Comparison of ENCODE assay signal across 8 cellular contexts in the genomic region with DNA sequence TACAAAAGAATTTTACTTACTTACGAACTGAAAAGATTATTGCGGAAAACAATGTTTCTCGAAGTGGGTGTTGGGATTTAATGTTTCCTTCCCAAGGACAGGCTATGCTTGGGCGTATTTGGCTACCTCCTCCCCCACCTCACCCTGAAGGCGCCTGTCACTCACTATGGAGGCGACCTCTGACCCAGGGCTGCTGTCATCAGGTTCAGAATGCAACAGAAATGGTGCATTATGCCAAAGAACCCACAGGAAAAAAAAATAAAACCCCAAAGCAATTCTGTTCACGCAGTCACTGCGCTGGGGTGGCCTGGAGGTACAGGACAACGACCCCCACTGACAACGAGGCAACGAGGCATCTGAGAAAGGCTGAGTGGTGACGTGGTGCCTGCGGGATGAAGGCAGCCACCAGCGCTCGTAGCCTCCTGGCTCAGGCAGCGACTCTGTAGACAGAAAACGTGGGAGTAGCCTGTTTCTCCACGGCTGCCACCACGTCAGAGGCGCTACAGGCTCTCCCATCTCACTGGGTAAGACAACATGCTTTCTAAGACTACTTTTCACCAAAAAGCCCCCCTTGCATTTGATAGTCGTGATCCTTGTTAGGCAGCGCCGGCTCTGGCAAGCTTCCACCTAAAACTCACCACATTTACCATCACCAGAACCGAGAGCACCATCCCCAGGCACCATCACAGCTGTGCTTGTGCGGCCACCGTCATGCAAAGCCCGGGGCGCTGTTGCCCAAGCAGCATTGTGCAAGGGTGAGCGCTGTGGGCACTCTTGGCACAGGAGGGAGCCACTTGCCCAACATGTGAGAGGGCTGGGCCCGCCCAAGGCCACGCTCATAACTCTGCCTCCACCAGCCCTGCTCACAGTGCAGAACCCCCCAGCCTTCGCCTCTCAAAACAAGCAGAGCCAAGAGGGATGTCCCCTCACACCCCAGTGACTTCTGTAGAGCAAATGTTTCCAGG. TPM values are rescaled to one million over a fixed set of nuclear protein-coding genes. Genes with fewer than 3 reads are reported as not detected.
DNase-seq lines count a peak whose midpoint lies in the region; ATAC-seq, FAIRE-seq and TF ChIP-seq lines count a peak whose summit lies in the region.

No MANE protein-coding gene starts in this region.

- H3K4me1 Mint-ChIP-seq in activated naive CD8-positive, alpha-beta T cell treated with anti-CD3 and anti-CD28 coated beads, Interleukin-2, amount 50 U/mL, for 24 hours, result no peaks in the 10 kb centered on the region

- no peak for TF ChIP-seq CTCF in RWPE1 (conservative IDR thresholded peaks at IDR 0.05; ENCODE audit: low read depth)
- no peak for TF ChIP-seq CTCF in pancreas (IDR thresholded peaks at IDR 0.05)

- H3K4me3 ChIP-seq in pancreas, result no peak overlapping the region

- no peak overlapping the region for H3K4me3 Mint-ChIP-seq in activated naive CD8-positive, alpha-beta T cell treated with anti-CD3 and anti-CD28 coated beads, Interleukin-2, amount 50 U/mL, for 24 hours

- CTCF ChIA-PET in RWPE1 (lab: Yijun Ruan, JAX), result interaction anchor here (1.1 kb wide), 1 partner anchor 142 kb away, joined by 3 read pairs; no protein-coding TSS in a partner anchor

- peaks cover under 1 to 6% (median 2%) of the 10 kb centered on the region in 3 donors for H3K4me1 ChIP-seq in pancreas

- POLR2A ChIA-PET in RWPE1 (lab: Yijun Ruan, JAX; ENCODE audit: low non-redundant PET), result no interaction called here

- H3K36me3 Mint-ChIP-seq in activated naive CD8-positive, alpha-beta T cell treated with anti-CD3 and anti-CD28 coated beads, Interleukin-2, amount 50 U/mL, for 24 hours (ENCODE audit: low read depth), result peaks cover 30% of the 10 kb centered on the region

- H3K27me3 Mint-ChIP-seq in activated naive CD8-positive, alpha-beta T cell treated with anti-CD3 and anti-CD28 coated beads, Interleukin-2, amount 50 U/mL, for 24 hours, result no peaks in the 10 kb centered on the region

- 79 to 81% methylated on average over 32 of the region's 32 CpGs for WGBS in pancreas, 2 donors

- peak; percentile 29 to 95 (median 84) for ATAC-seq in pancreas
- no peak for ATAC-seq in HG02981 (IDR thresholded peaks at IDR 0.05; ENCODE audit: unreplicated experiment)
- ATAC-seq in activated naive CD8-positive, alpha-beta T cell treated with anti-CD3 and anti-CD28 coated beads, Interleukin-2, amount 50 U/mL, for 24 hours, result no peak

- no peak overlapping the region for H3K27ac Mint-ChIP-seq in activated naive CD8-positive, alpha-beta T cell treated with anti-CD3 and anti-CD28 coated beads, Interleukin-2, amount 50 U/mL, for 24 hours

- H3K9me3 Mint-ChIP-seq in activated naive CD8-positive, alpha-beta T cell treated with anti-CD3 and anti-CD28 coated beads, Interleukin-2, amount 50 U/mL, for 24 hours, result no peaks in the 10 kb centered on the region

- DNase-seq in EL (peak; percentile 14), RWPE1 (ENCODE audit: low spot score) (peak; percentile 64), foreskin melanocyte (peak; percentile 68), pancreas (peak in 4 of 6 donors; percentile 48 to 79 (median 59)), iPS-NIHi7 (ENCODE audit: extremely low spot score) (no peak)
- DNase-seq in activated CD4-positive, CD25-positive, alpha-beta regulatory T cell treated with anti-CD3 and anti-CD28 coated beads, Interleukin-2, amount 50 U/mL, for 72 hours, result no peak
- no peak for DNase-seq in activated naive CD8-positive, alpha-beta T cell treated with anti-CD3 and anti-CD28 coated beads, Interleukin-2, amount 50 U/mL, for 24 hours

- peaks cover 0 to 20% (median 5%) of the 10 kb centered on the region in 3 donors for H3K36me3 ChIP-seq in pancreas

- H3K27ac ChIP-seq in RWPE1 (peak overlapping the region; percentile 89), pancreas (no peak overlapping the region)

- no peaks in the 10 kb centered on the region for H3K27me3 ChIP-seq in pancreas

- no peaks in the 10 kb centered on the region for H3K9me3 ChIP-seq in pancreas

- intact Hi-C loops in pancreas (cut with DNase I), result no loop called here

- FAIRE-seq in pancreas (lab: Jason Lieb, UNC), result no peak

RNA-seq across cellular contexts. Expression of a gene that starts 14.3 kb away (rescaled TPM):
- total RNA-seq in pancreas, result 10 to 100 TPM; 27.8 to 55.9 (median 39.0) TPM
- polyA plus RNA-seq in pancreas, result 10 to 100 TPM; 46.9 to 63.3 TPM

RNA-seq across cellular contexts. Expression of a gene that starts 39.8 kb away (rescaled TPM):
- 10 to 100 TPM; 13.2 to 22.0 (median 16.7) TPM for total RNA-seq in pancreas
- 100 to 1,000 TPM in 1 of 2 donors, 10 to 100 TPM in 1; 63.5 to 111 TPM for polyA plus RNA-seq in pancreas

Comparison
In these comparisons a context has a peak if more than half of its experiments do, and no peak if none do; other contexts are left out.
1. DNase-seq: peak in EL (single experiment), RWPE1 (single experiment), foreskin melanocyte (single experiment) and pancreas (4 of 6); none in iPS-NIHi7 (single experiment), activated CD4-positive, CD25-positive, alpha-beta regulatory T cell treated with anti-CD3 and anti-CD28 coated beads, Interleukin-2, amount 50 U/mL, for 72 hours (single experiment) and activated naive CD8-positive, alpha-beta T cell treated with anti-CD3 and anti-CD28 coated beads, Interleukin-2, amount 50 U/mL, for 24 hours (single experiment).
2. ATAC-seq: peak in pancreas (4 of 4); none in HG02981 (single experiment) and activated naive CD8-positive, alpha-beta T cell treated with anti-CD3 and anti-CD28 coated beads, Interleukin-2, amount 50 U/mL, for 24 hours (single experiment).